In genomic region chr11:11813288-11813962, GRCh38 we compare ENCODE assay signal across 10 cellular contexts. TPM values are rescaled to one million over a fixed set of nuclear protein-coding genes. Genes with fewer than 3 reads are reported as not detected.
A peak's percentile ranks its signal among the peaks of the same experiment; 100 is the strongest.
DNase-seq lines count a peak whose midpoint lies in the region; ATAC-seq and TF ChIP-seq lines count a peak whose summit lies in the region.
"Had no signal": no experiment of that assay in that cellular context is flagged by ENCODE, and none has a peak within 500 bp of the region (broad histone marks: within the 10 kb centered on the region; RNA-seq: fewer than 3 reads in every experiment).

No MANE protein-coding gene starts in this region.

- H3K27me3 ChIP-seq in upper lobe of left lung, result no peaks in the 10 kb centered on the region

- peak in 1 of 4 donors; percentile 6 for TF ChIP-seq EP300 in upper lobe of left lung (IDR thresholded peaks at IDR 0.05)

- TF ChIP-seq POLR2A in upper lobe of left lung (IDR thresholded peaks at IDR 0.05), result no peak

- WGBS in upper lobe of left lung, 2 donors, result 48 to 64% methylated on average over 3 of the region's 3 CpGs

- H3K36me3 ChIP-seq in upper lobe of left lung, result no peaks in the 10 kb centered on the region

- no peaks in the 10 kb centered on the region for H3K9me3 Mint-ChIP-seq in stimulated activated naive B cell treated with anti-CD40 and anti-IgM and Interleukin-4, amounts not matched to agents 10 μg/mL and 1 μg/mL and 100 μg/mL, for 72 hours

- TF ChIP-seq CTCF in cardiac fibroblast (IDR thresholded peaks at IDR 0.05; ENCODE audit: low read depth, low read length), result no peak
- TF ChIP-seq CTCF in upper lobe of left lung (IDR thresholded peaks at IDR 0.05), result no peak

- H3K27ac ChIP-seq in upper lobe of left lung, result peak overlapping the region in 1 of 4 donors; percentile 11

- H3K27ac Mint-ChIP-seq in stimulated activated naive B cell treated with anti-CD40 and anti-IgM and Interleukin-4, amounts not matched to agents 10 μg/mL and 1 μg/mL and 100 μg/mL, for 72 hours, result no peak overlapping the region

- H3K4me3 ChIP-seq in cardiac fibroblast (replicated peaks in 1 of 2; ENCODE audit: low read depth in 2 of 2, low read length in 2 of 2) (no peak overlapping the region), upper lobe of left lung (no peak overlapping the region)

- no peaks in the 10 kb centered on the region for H3K9me3 ChIP-seq in upper lobe of left lung

- H3K27me3 Mint-ChIP-seq in stimulated activated naive B cell treated with anti-CD40 and anti-IgM and Interleukin-4, amounts not matched to agents 10 μg/mL and 1 μg/mL and 100 μg/mL, for 72 hours, result peaks cover 20 to 36% of the 10 kb centered on the region in 2 donors

- DNase-seq in HuH-7 (ENCODE audit: low spot score) (peak; percentile 73), cardiac fibroblast (ENCODE audit: low read depth in 2 of 2) (peak; percentile 89 to 97), left lobe of liver (ENCODE audit: low spot score) (peak; percentile 77), upper lobe of left lung (peak in 1 of 2 donors; percentile 29), cerebellar cortex (ENCODE audit: low spot score) (no peak), SKM-1 treated with dmso at 0.1 percent for 144 hours (lab: John Stamatoyannopoulos, UW; ENCODE audit: unreplicated experiment) (no peak)
- DNase-seq in activated T-cell treated with anti-CD3 and anti-CD28 coated beads, Interleukin-2, amount 50 U/mL, for 48 hours, result no peak
- DNase-seq in stimulated activated naive B cell treated with anti-CD40 and anti-IgM and Interleukin-4, amounts not matched to agents 10 μg/mL and 1 μg/mL and 100 μg/mL, for 72 hours, result no peak
- DNase-seq: NCI-H1694 treated with DMSO at 0.1 percent for 48 hours; stimulated activated CD4-positive, alpha-beta T cell treated with anti-CD3 and anti-CD28 coated beads, Interleukin-4, amount 100 ng/mL, for 24 hours had no signal

- H3K4me3 Mint-ChIP-seq in stimulated activated naive B cell treated with anti-CD40 and anti-IgM and Interleukin-4, amounts not matched to agents 10 μg/mL and 1 μg/mL and 100 μg/mL, for 72 hours, result no peak overlapping the region

- H3K4me1 ChIP-seq in upper lobe of left lung, result peaks cover 0 to 10% (median 7%) of the 10 kb centered on the region in 4 donors

- no peaks in the 10 kb centered on the region for H3K4me1 Mint-ChIP-seq in stimulated activated naive B cell treated with anti-CD40 and anti-IgM and Interleukin-4, amounts not matched to agents 10 μg/mL and 1 μg/mL and 100 μg/mL, for 72 hours

- H3K36me3 Mint-ChIP-seq in stimulated activated naive B cell treated with anti-CD40 and anti-IgM and Interleukin-4, amounts not matched to agents 10 μg/mL and 1 μg/mL and 100 μg/mL, for 72 hours, result no peaks in the 10 kb centered on the region

- ATAC-seq in left lobe of liver, result peak; percentile 97
- peak; percentile 80 to 90 for ATAC-seq in upper lobe of left lung (ENCODE audit: low FRiP score in 2 of 2)
- no peak for ATAC-seq in stimulated activated naive B cell treated with anti-CD40 and anti-IgM and Interleukin-4, amounts not matched to agents 10 μg/mL and 1 μg/mL and 100 μg/mL, for 72 hours (replicated peaks)

RNA-seq across cellular contexts. Expression of gene USP47, which starts 28.3 kb away (rescaled TPM):
- total RNA-seq in left lobe of liver (23.7 TPM), upper lobe of left lung (100 to 1,000 TPM in 2 of 6 donors, 10 to 100 TPM in 4; 32.4 to 132 (median 79.0) TPM)

Comparison
In these comparisons a context has a peak if more than half of its experiments do, and no peak if none do; other contexts are left out.
1. DNase-seq: peak in HuH-7 (single experiment), cardiac fibroblast (2 of 2) and left lobe of liver (single experiment); none in cerebellar cortex (single experiment), activated T-cell treated with anti-CD3 and anti-CD28 coated beads, Interleukin-2, amount 50 U/mL, for 48 hours (0 of 2), SKM-1 treated with dmso at 0.1 percent for 144 hours (single experiment) and stimulated activated naive B cell treated with anti-CD40 and anti-IgM and Interleukin-4, amounts not matched to agents 10 μg/mL and 1 μg/mL and 100 μg/mL, for 72 hours (single experiment).
2. ATAC-seq: peak in left lobe of liver (single experiment) and upper lobe of left lung (2 of 2); none in stimulated activated naive B cell treated with anti-CD40 and anti-IgM and Interleukin-4, amounts not matched to agents 10 μg/mL and 1 μg/mL and 100 μg/mL, for 72 hours (0 of 2).